ENCODE assay signal across 9 cellular contexts in genomic region chr18:58896268-58896667, GRCh38. TPM values are rescaled to one million over a fixed set of nuclear protein-coding genes. Genes with fewer than 3 reads are reported as not detected.
DNase-seq lines count a peak whose midpoint lies in the region; ATAC-seq and TF ChIP-seq lines count a peak whose summit lies in the region.
"Had no signal": no experiment of that assay in that cellular context is flagged by ENCODE, and none has a peak within 500 bp of the region (broad histone marks: within the 10 kb centered on the region; RNA-seq: fewer than 3 reads in every experiment).

No MANE protein-coding gene starts in this region.

- TF ChIP-seq EP300 in sigmoid colon (IDR thresholded peaks at IDR 0.05): no peak

- H3K27ac Mint-ChIP-seq in nephron: peak overlapping the region in 2 of 3 experiments; percentile 1 to 64

- no peak for TF ChIP-seq POLR2A in sigmoid colon (IDR thresholded peaks at IDR 0.05)

- DNase-seq in M059J (ENCODE audit: low read depth): peak; percentile 12
- no peak for DNase-seq in AG08395 (ENCODE audit: low spot score)
- no peak for DNase-seq in sigmoid colon
- no peak for DNase-seq in A172 (ENCODE audit: low spot score)
- DNase-seq in NCI-H526 (lab: John Stamatoyannopoulos, UW): no peak
- DNase-seq: NCI-H1436 treated with DMSO at 0.1 percent for 48 hours had no signal

- no peaks in the 10 kb centered on the region for H3K27me3 ChIP-seq in sigmoid colon

- no peaks in the 10 kb centered on the region for H3K27me3 Mint-ChIP-seq in nephron (ENCODE audit: low read depth)

- 79 to 85% methylated on average over 2 of the region's 2 CpGs for WGBS in sigmoid colon, 2 donors

- peaks cover 49% of the 10 kb centered on the region for H3K36me3 Mint-ChIP-seq in nephron (ENCODE audit: low read depth)

- ATAC-seq in GM18511 (IDR thresholded peaks at IDR 0.05; ENCODE audit: unreplicated experiment) (peak; percentile 90), GM21737 (IDR thresholded peaks at IDR 0.05; ENCODE audit: unreplicated experiment) (peak; percentile 72)

- intact Hi-C loops in sigmoid colon (cut with DNase I): no loop called here

- peaks cover 0 to 25% (median 14%) of the 10 kb centered on the region in 4 donors for H3K4me1 ChIP-seq in sigmoid colon

- no peak overlapping the region for H3K4me3 ChIP-seq in sigmoid colon

- TF ChIP-seq CTCF in nephron (IDR thresholded peaks at IDR 0.05; ENCODE audit: unreplicated experiment in 3 of 3): no peak
- TF ChIP-seq CTCF in sigmoid colon (IDR thresholded peaks at IDR 0.05): no peak

- H3K9me3 ChIP-seq in sigmoid colon: no peaks in the 10 kb centered on the region

- no peak overlapping the region for H3K27ac ChIP-seq in sigmoid colon

- H3K4me1 Mint-ChIP-seq in nephron: peaks cover 42% of the 10 kb centered on the region

- H3K9me3 Mint-ChIP-seq in nephron: no peaks in the 10 kb centered on the region

- peaks cover 0 to 21% (median 0%) of the 10 kb centered on the region in 4 donors for H3K36me3 ChIP-seq in sigmoid colon

- H3K4me3 Mint-ChIP-seq in nephron: no peak overlapping the region

RNA-seq across cellular contexts. Expression of gene ZNF532, which starts 31.6 kb away (rescaled TPM):
- total RNA-seq in M059J (2014; rRNA removed; shearing (Covaris generic)): 52.2 and 60.9 TPM in 2 replicates
- total RNA-seq in sigmoid colon: 100 to 1,000 TPM in 1 of 4 donors, 10 to 100 TPM in 3; 71.0 to 104 (median 78.8) TPM
- 10 to 100 TPM in 1 of 3 donors, 1 to 10 TPM in 2; 1.4 to 10.1 (median 3.6) TPM for polyA plus RNA-seq in sigmoid colon
- 12.2 and 13.5 TPM in 2 replicates for total RNA-seq in A172 (2014; rRNA removed; shearing (Covaris generic))
